Comparison of ENCODE assay signal across 26 cellular contexts in the genomic region with DNA sequence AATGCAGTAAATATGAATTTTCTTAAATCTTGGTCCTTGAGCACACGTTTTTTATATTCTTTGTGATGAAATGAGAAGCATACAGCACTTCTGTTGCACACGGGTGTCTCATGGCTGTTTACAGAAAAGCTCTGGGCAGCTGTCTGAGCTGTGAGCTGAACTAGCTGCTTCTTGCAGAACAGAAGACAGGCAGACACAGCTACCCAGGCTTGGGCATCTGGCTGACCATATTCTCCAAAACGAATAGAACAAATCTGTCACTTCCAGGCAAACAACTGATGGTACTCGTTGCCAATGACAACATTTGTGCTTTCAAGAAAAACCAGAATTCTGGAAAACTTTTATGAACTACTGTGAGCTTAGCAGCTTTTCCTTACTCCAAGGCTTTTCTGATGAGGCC. TPM values are rescaled to one million over a fixed set of nuclear protein-coding genes. Genes with fewer than 3 reads are reported as not detected.
"Had no signal": no experiment of that assay in that cellular context is flagged by ENCODE, and none has a peak within 500 bp of the region (broad histone marks: within the 10 kb centered on the region; RNA-seq: fewer than 3 reads in every experiment).

No MANE protein-coding gene starts in this region.

- H3K36me3 ChIP-seq: breast epithelium had no signal

- H3K4me1 ChIP-seq: breast epithelium had no signal

- ATAC-seq: activated CD8-positive, alpha-beta memory T cell treated with anti-CD3 and anti-CD28 coated beads, Interleukin-2, amount 10 ng/mL, durations not matched to agents 7 days and 5 days; T-helper 17 cell had no signal

- H3K27ac ChIP-seq: breast epithelium had no signal

- H3K4me3 ChIP-seq: breast epithelium had no signal

- DNase-seq: activated B cell treated with CpG ODN at 0.5 μM for 24 hours; activated CD4-positive, alpha-beta T cell treated with anti-CD3 and anti-CD28 coated beads for 1 hour; activated CD4-positive, alpha-beta T cell treated with anti-CD3 and anti-CD28 coated beads, Interleukin-2, amount 10 ng/mL, durations not matched to agents 24 days and 14 days; activated CD4-positive, alpha-beta T cell treated with anti-CD3 and anti-CD28 coated beads, Interleukin-2, amount 50 U/mL, for 48 hours; activated CD8-positive, alpha-beta memory T cell treated with anti-CD3 and anti-CD28 coated beads, Interleukin-2, amount 10 ng/mL, durations not matched to agents 7 days and 5 days; activated effector memory CD4-positive, alpha-beta T cell treated with Interleukin-2 at 50 U/mL for 16 hours; activated naive CD4-positive, alpha-beta T cell; activated T-cell treated with anti-CD3 and anti-CD28 coated beads, Interleukin-2, amount 50 U/mL, for 24 hours; aorta; caudate nucleus; Kasumi-1; KBM-7; NCI-H1048; NCI-H146; NCI-H187 treated with DMSO at 0.1 percent for 48 hours; NCI-H2171 treated with DMSO at 0.1 percent for 48 hours; NCI-H526; NCI-H82; SHP77 treated with DMSO at 0.1 percent for 48 hours; T-helper 17 cell; T-helper 9 cell had no signal

- H3K9me3 ChIP-seq: breast epithelium had no signal

- H3K27me3 ChIP-seq: breast epithelium had no signal

RNA-seq across cellular contexts. Expression of a gene that starts 33.8 kb away (rescaled TPM):
- total RNA-seq: activated B cell treated with CpG ODN at 0.5 μM for 24 hours; activated CD4-positive, alpha-beta T cell treated with anti-CD3 and anti-CD28 coated beads, Interleukin-2, amount 10 ng/mL, durations not matched to agents 24 days and 14 days; activated CD8-positive, alpha-beta memory T cell treated with anti-CD3 and anti-CD28 coated beads, Interleukin-2, amount 10 ng/mL, durations not matched to agents 7 days and 5 days; activated T-helper 1 cell treated with anti-CD3 and anti-CD28 coated beads, Interleukin-12 subunit alpha, Interleukin-12 subunit beta, Interleukin-2, Interleukin-4 antibody, amounts not matched to agents 30 ng/mL and 10 ng/mL and 1 ng/mL, durations not matched to agents 14 hours and 24 hours and 36 hours; aorta; breast epithelium; M059J; NCI-H460; PC-3; T-helper 17 cell had no signal
- polyA plus RNA-seq: aorta had no signal
